In genomic region chr1:27301052-27301422, GRCh38 we compare ENCODE assay signal across 11 cellular contexts. TPM values are rescaled to one million over a fixed set of nuclear protein-coding genes. Genes with fewer than 3 reads are reported as not detected.
DNase-seq lines count a peak whose midpoint lies in the region; ATAC-seq and TF ChIP-seq lines count a peak whose summit lies in the region.
"Had no signal": no experiment of that assay in that cellular context is flagged by ENCODE, and none has a peak within 500 bp of the region (broad histone marks: within the 10 kb centered on the region; RNA-seq: fewer than 3 reads in every experiment).

No MANE protein-coding gene starts in this region.

- no peak overlapping the region for H2AFZ ChIP-seq in KMS-11 (ENCODE audit: low read depth)
- H2AFZ ChIP-seq in neural progenitor cell (replicated peaks) = no peak overlapping the region

- H3K9me3 Mint-ChIP-seq in neural progenitor cell = no peaks in the 10 kb centered on the region
- H3K9me3 Mint-ChIP-seq: natural killer cell had no signal

- peaks cover 4% of the 10 kb centered on the region for H3K27me3 Mint-ChIP-seq in neural progenitor cell (ENCODE audit: insufficient read depth, low read depth)

- H3K79me2 ChIP-seq in KMS-11 (ENCODE audit: insufficient read depth, low read depth) = no peaks in the 10 kb centered on the region
- no peaks in the 10 kb centered on the region for H3K79me2 ChIP-seq in neural progenitor cell (ENCODE audit: low read depth)

- DNase-seq in colonic mucosa = no peak
- DNase-seq in neural progenitor cell (ENCODE audit: low spot score) = no peak
- no peak for DNase-seq in NCI-H510A (lab: John Stamatoyannopoulos, UW)
- DNase-seq in NCI-H524 treated with DMSO at 0.1 percent for 48 hours (lab: John Stamatoyannopoulos, UW) = no peak
- DNase-seq in stimulated activated CD4-positive, alpha-beta T cell treated with anti-CD3 and anti-CD28 coated beads, Interleukin-12 subunit alpha, Interleukin-12 subunit beta, amount 100 ng/mL, for 4 hours = no peak

- H3K4me2 ChIP-seq in KMS-11 (no peak overlapping the region), neural progenitor cell (no peak overlapping the region)

- H3K4me1 ChIP-seq in KMS-11 (ENCODE audit: low read depth, poor library complexity, severe bottlenecking) = no peaks in the 10 kb centered on the region
- H3K4me1 ChIP-seq in colonic mucosa = no peaks in the 10 kb centered on the region
- peaks cover 30% of the 10 kb centered on the region for H3K4me1 ChIP-seq in neural progenitor cell

- H3K36me3 ChIP-seq in KMS-11 (ENCODE audit: insufficient read depth) (no peaks in the 10 kb centered on the region), colonic mucosa (peaks cover 4% of the 10 kb centered on the region), neural progenitor cell (no peaks in the 10 kb centered on the region)

- H4K20me1 ChIP-seq in KMS-11 (ENCODE audit: insufficient read depth) = no peaks in the 10 kb centered on the region
- H4K20me1 ChIP-seq in neural progenitor cell (ENCODE audit: low read depth) = no peaks in the 10 kb centered on the region

- ATAC-seq in GM19397 (IDR thresholded peaks at IDR 0.05; ENCODE audit: unreplicated experiment) = no peak

- intact Hi-C loops in colonic mucosa (cut with DNase I) = loop anchor here (2.0 to 10.0 kb wide), 3 partner anchors 94 to 344 kb away; partner anchors contain the start of gene AHDC1

- no peak overlapping the region for H3K4me3 ChIP-seq in KMS-11 (IDR thresholded peaks at IDR 0.05; ENCODE audit: insufficient read depth, low read depth, low read length)
- no peak overlapping the region for H3K4me3 ChIP-seq in colonic mucosa
- H3K4me3 ChIP-seq in neural progenitor cell = no peak overlapping the region

- H3K27ac Mint-ChIP-seq in neural progenitor cell = peak overlapping the region; percentile 89
- H3K27ac Mint-ChIP-seq: natural killer cell had no signal

- peaks cover 19% of the 10 kb centered on the region for H3K36me3 Mint-ChIP-seq in neural progenitor cell
- H3K36me3 Mint-ChIP-seq: natural killer cell had no signal

- TF ChIP-seq CTCF in 22Rv1 (IDR thresholded peaks at IDR 0.05) = peak; percentile 66
- TF ChIP-seq CTCF in KMS-11 (conservative IDR thresholded peaks at IDR 0.05; ENCODE audit: low read depth, low read length) = peak; percentile 29; the same call in 1 of the 2 replicates
- TF ChIP-seq CTCF in colonic mucosa (IDR thresholded peaks at IDR 0.05) = no peak
- no peak for TF ChIP-seq CTCF in neural progenitor cell (IDR thresholded peaks at IDR 0.05)

- H3K9me3 ChIP-seq in colonic mucosa = no peaks in the 10 kb centered on the region
- H3K9me3 ChIP-seq in neural progenitor cell (ENCODE audit: low read depth) = no peaks in the 10 kb centered on the region

- H3K4me1 Mint-ChIP-seq in neural progenitor cell = peaks cover 33% of the 10 kb centered on the region

- H3K9ac ChIP-seq in KMS-11 (no peak overlapping the region), colonic mucosa (ENCODE audit: low read depth in 2 of 2, low read length in 2 of 2) (peak overlapping the region; percentile 0 to 33), neural progenitor cell (no peak overlapping the region)

- peaks cover 34% of the 10 kb centered on the region for H3F3A ChIP-seq in neural progenitor cell (ENCODE audit: low read depth)

- H3K27me3 ChIP-seq in KMS-11 (ENCODE audit: insufficient read depth, low read depth) (no peaks in the 10 kb centered on the region), colonic mucosa (no peaks in the 10 kb centered on the region), neural progenitor cell (no peaks in the 10 kb centered on the region)
- H3K27me3 ChIP-seq: foreskin keratinocyte had no signal

- H3K27ac ChIP-seq in 22Rv1 = no peak overlapping the region
- no peak overlapping the region for H3K27ac ChIP-seq in KMS-11
- H3K27ac ChIP-seq in colonic mucosa = no peak overlapping the region
- H3K27ac ChIP-seq in neural progenitor cell = no peak overlapping the region
- H3K27ac ChIP-seq: foreskin keratinocyte had no signal

- no peak overlapping the region for H3K4me3 Mint-ChIP-seq in neural progenitor cell
- H3K4me3 Mint-ChIP-seq: natural killer cell had no signal

RNA-seq across cellular contexts. Expression of gene TMEM222, which starts 20.9 kb away (rescaled TPM):
- 10 to 100 TPM; 28.6 to 35.4 TPM for total RNA-seq in colonic mucosa
- 7.4 and 28.7 TPM in 2 replicates for total RNA-seq in neural progenitor cell (ENCODE audit: low replicate concordance)

RNA-seq across cellular contexts. Expression of gene SYTL1, which starts 40.8 kb away (rescaled TPM):
- total RNA-seq in colonic mucosa (10 to 100 TPM; 15.6 to 17.4 TPM), neural progenitor cell (ENCODE audit: low replicate concordance) (5.7 and 7.9 TPM in 2 replicates)
- total RNA-seq: dermis blood vessel endothelial cell had no signal

Comparison
In these comparisons a context has a peak if more than half of its experiments do, and no peak if none do; other contexts are left out.
1. CTCF ChIP-seq: peak in 22Rv1 (single experiment) and KMS-11 (single experiment); none in colonic mucosa (single experiment) and neural progenitor cell (single experiment).
2. H3K9ac ChIP-seq: peak in colonic mucosa (2 of 2); none in KMS-11 (single experiment) and neural progenitor cell (single experiment).